Comparison of ENCODE assay signal across 8 cellular contexts in the genomic region with DNA sequence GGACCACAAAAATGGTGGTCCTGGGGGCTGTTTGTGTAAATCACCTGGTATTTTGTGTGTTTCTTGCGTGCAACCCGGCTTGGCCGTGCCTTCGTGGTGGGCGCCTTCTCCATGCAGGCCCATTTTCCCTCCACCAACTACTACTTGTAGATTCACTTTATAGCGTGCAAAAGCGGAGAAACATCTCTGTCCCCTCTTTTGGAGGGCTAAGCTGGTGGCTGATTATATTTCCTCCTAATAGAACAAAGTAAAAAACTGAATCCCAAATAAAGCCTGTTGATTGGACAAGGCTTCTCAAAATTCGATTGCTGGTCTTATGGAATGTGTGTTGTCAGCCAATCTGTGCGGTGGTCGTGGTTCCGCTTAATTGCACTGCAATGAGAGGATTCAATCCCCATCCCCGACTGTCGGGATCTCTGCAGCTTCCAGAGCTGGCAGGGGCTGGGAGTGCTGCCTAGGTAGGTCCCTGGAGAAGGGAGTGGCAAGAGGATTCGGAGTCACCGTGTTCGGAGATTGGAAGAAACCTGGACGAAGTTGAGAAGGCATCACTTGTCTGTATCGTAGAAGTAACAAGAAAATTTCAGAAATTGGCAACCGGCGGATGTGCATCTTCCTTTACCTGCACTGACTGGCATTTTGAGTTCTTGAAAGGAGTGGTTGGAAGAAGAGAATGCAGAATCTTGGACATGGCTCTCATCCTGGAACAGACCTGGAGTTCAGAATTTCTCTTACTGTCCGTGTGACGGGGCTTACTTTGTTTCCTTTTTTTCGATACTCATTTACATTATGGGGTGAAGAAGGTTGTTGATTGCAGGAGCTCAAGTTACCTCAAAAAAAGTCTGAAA. TPM values are rescaled to one million over a fixed set of nuclear protein-coding genes. Genes with fewer than 3 reads are reported as not detected.
DNase-seq lines count a peak whose midpoint lies in the region; ATAC-seq and TF ChIP-seq lines count a peak whose summit lies in the region.

No MANE protein-coding gene starts in this region.

- peak overlapping the region in 1 of 2 experiments; percentile 63 for H2BK12ac ChIP-seq in mesenchymal stem cell (ENCODE audit: low read length in 2 of 2)

- H2AK5ac ChIP-seq in mesenchymal stem cell (ENCODE audit: low read length, severe bottlenecking), result peak overlapping the region; percentile 47

- H3K9me3 ChIP-seq in left ventricle myocardium inferior (replicated peaks) (no peaks in the 10 kb centered on the region), duodenal mucosa (ENCODE audit: control insufficient read depth in 1 of 2, low read length in 2 of 2) (no peaks in the 10 kb centered on the region), mesenchymal stem cell (ENCODE audit: control insufficient read depth, low read length) (no peaks in the 10 kb centered on the region)

- H3K36me3 ChIP-seq in left ventricle myocardium inferior (peaks cover 12% of the 10 kb centered on the region), duodenal mucosa (ENCODE audit: control insufficient read depth in 1 of 2, insufficient read depth in 2 of 2, low read length in 2 of 2) (peaks cover 7 to 10% of the 10 kb centered on the region in 2 donors), mesenchymal stem cell (ENCODE audit: control insufficient read depth in 1 of 2, insufficient read depth in 2 of 2, low read depth in 1 of 2, low read length in 2 of 2) (peaks cover 8 to 19% of the 10 kb centered on the region in 2 experiments), urinary bladder (ENCODE audit: insufficient read depth) (no peaks in the 10 kb centered on the region)

- H3K27me3 ChIP-seq in left ventricle myocardium inferior (ENCODE audit: low read depth) (no peaks in the 10 kb centered on the region), duodenal mucosa (ENCODE audit: control insufficient read depth in 1 of 2, insufficient read depth in 2 of 2, low read length in 2 of 2) (no peaks in the 10 kb centered on the region), mesenchymal stem cell (ENCODE audit: control insufficient read depth in 1 of 2, insufficient read depth in 1 of 2, low read length in 2 of 2) (no peaks in the 10 kb centered on the region)

- H3K79me1 ChIP-seq in mesenchymal stem cell (replicated peaks; ENCODE audit: low read length, poor library complexity, severe bottlenecking), result peaks cover 8% of the 10 kb centered on the region

- H2BK120ac ChIP-seq in mesenchymal stem cell (ENCODE audit: low read depth, low read length), result peak overlapping the region; percentile 88

- peak overlapping the region; percentile 75 for H4K8ac ChIP-seq in mesenchymal stem cell (ENCODE audit: low read length)

- H3K4me3 ChIP-seq in left ventricle myocardium inferior (peak overlapping the region; percentile 85), duodenal mucosa (ENCODE audit: low read depth in 1 of 2, low read length in 2 of 2) (peak overlapping the region; percentile 90 to 92), mesenchymal stem cell (ENCODE audit: insufficient read depth in 1 of 2, low read depth in 1 of 2, low read length in 2 of 2) (peak overlapping the region; percentile 88 to 92), urinary bladder (ENCODE audit: low read depth, low read length) (peak overlapping the region; percentile 94)

- H2BK5ac ChIP-seq in mesenchymal stem cell (ENCODE audit: low read depth, low read length, poor library complexity, severe bottlenecking), result no peak overlapping the region

- no peak for TF ChIP-seq CTCF in left ventricle myocardium inferior (IDR thresholded peaks at IDR 0.05; ENCODE audit: borderline replicate concordance)

- H3K14ac ChIP-seq in mesenchymal stem cell (ENCODE audit: low read length in 2 of 2), result peak overlapping the region in 1 of 2 experiments; percentile 59

- H2AFZ ChIP-seq in mesenchymal stem cell (ENCODE audit: low read depth, low read length), result peak overlapping the region; percentile 80

- 37% methylated on average over 16 of the region's 23 CpGs for WGBS in mesenchymal stem cell
- WGBS in urinary bladder, result 30% methylated on average over 23 of the region's 23 CpGs

- H3K4me2 ChIP-seq in mesenchymal stem cell (ENCODE audit: low read length, poor library complexity, severe bottlenecking), result peak overlapping the region; percentile 87

- H3K23ac ChIP-seq in mesenchymal stem cell (ENCODE audit: low read length in 2 of 2), result peak overlapping the region; percentile 32 to 69

- H3K4ac ChIP-seq in mesenchymal stem cell (ENCODE audit: low read depth in 1 of 2, low read length in 2 of 2), result peak overlapping the region in 1 of 2 experiments; percentile 85

- no peak overlapping the region for H2BK15ac ChIP-seq in mesenchymal stem cell (ENCODE audit: low read depth, poor library complexity, severe bottlenecking)

- H3K27ac ChIP-seq in left ventricle myocardium inferior (replicated peaks) (peak overlapping the region; percentile 94), duodenal mucosa (ENCODE audit: low read depth, low read length) (no peak overlapping the region), mesenchymal stem cell (ENCODE audit: low read length, poor library complexity, severe bottlenecking) (peak overlapping the region; percentile 67), urinary bladder (ENCODE audit: low read depth) (no peak overlapping the region)

- DNase-seq in left ventricle myocardium inferior (no peak), Right ventricle myocardium superior (no peak), RKO (ENCODE audit: low spot score) (peak; percentile 21), mesenchymal stem cell (peak; percentile 51), NCI-H2081 treated with DMSO at 0.1 percent for 48 hours (lab: John Stamatoyannopoulos, UW) (no peak)

- TF ChIP-seq POLR2A in GM18505 (IDR thresholded peaks at IDR 0.05; ENCODE audit: borderline replicate concordance, extremely low read depth, insufficient read depth, insufficient read length), result no peak

- H4K91ac ChIP-seq in mesenchymal stem cell (ENCODE audit: low read length), result no peak overlapping the region

- H3K18ac ChIP-seq in mesenchymal stem cell (ENCODE audit: low read depth in 1 of 2, low read length in 2 of 2), result peak overlapping the region; percentile 85 to 89

- intact Hi-C loops in left ventricle myocardium inferior (cut with micrococcal nuclease) (no loop called here), Right ventricle myocardium superior (cut with DNase I) (no loop called here)

- H3K9ac ChIP-seq in duodenal mucosa (ENCODE audit: low read depth in 1 of 2, low read length in 2 of 2) (peak overlapping the region; percentile 84 to 89), mesenchymal stem cell (ENCODE audit: low read length) (peak overlapping the region; percentile 94)

- H3K4me1 ChIP-seq in left ventricle myocardium inferior (peaks cover 29% of the 10 kb centered on the region), duodenal mucosa (ENCODE audit: control insufficient read depth in 1 of 2, insufficient read depth in 2 of 2, low read length in 2 of 2) (peaks cover 13 to 16% of the 10 kb centered on the region in 2 donors), mesenchymal stem cell (ENCODE audit: control insufficient read depth, insufficient read depth, low read depth, low read length) (peaks cover 5% of the 10 kb centered on the region), urinary bladder (ENCODE audit: insufficient read depth) (peaks cover 5% of the 10 kb centered on the region)

- no peak for ATAC-seq in Right ventricle myocardium superior (ENCODE audit: poor library complexity)
- no peak for ATAC-seq in GM18505 (IDR thresholded peaks at IDR 0.05; ENCODE audit: unreplicated experiment)

RNA-seq across cellular contexts. Expression of gene HMGXB4, which starts 1.1 kb away (rescaled TPM):
- 8.6 TPM for total RNA-seq in left ventricle myocardium inferior
- 7.5 TPM for total RNA-seq in Right ventricle myocardium superior
- 22.0 TPM for polyA plus RNA-seq in mesenchymal stem cell (2013, experiment 1 of 2)
- 22.4 TPM for polyA plus RNA-seq in mesenchymal stem cell (2013, experiment 2 of 2)
- total RNA-seq in urinary bladder, result 18.9 TPM
- polyA plus RNA-seq in urinary bladder, result 14.0 TPM

RNA-seq across cellular contexts. Expression of gene TOM1, which starts 41.3 kb away (rescaled TPM):
- total RNA-seq in left ventricle myocardium inferior (68.0 TPM), Right ventricle myocardium superior (68.6 TPM), urinary bladder (15.0 TPM)
- polyA plus RNA-seq in mesenchymal stem cell (2013, experiment 1 of 2), result 48.3 TPM
- 46.7 TPM for polyA plus RNA-seq in mesenchymal stem cell (2013, experiment 2 of 2)
- polyA plus RNA-seq in urinary bladder, result 35.3 TPM

Comparison
In these comparisons a context has a peak if more than half of its experiments do, and no peak if none do; other contexts are left out.
1. DNase-seq: peak in RKO (single experiment) and mesenchymal stem cell (single experiment); none in left ventricle myocardium inferior (single experiment), Right ventricle myocardium superior (single experiment) and NCI-H2081 treated with DMSO at 0.1 percent for 48 hours (single experiment).
2. H3K27ac ChIP-seq: peak in left ventricle myocardium inferior (single experiment) and mesenchymal stem cell (single experiment); none in duodenal mucosa (single experiment) and urinary bladder (single experiment).
3. Peak in every context shown above with its lines, with median percentiles within 50 percentile points of each other: H3K4me3 ChIP-seq.